ENCODE assay signal across 15 cellular contexts in genomic region chr3:170999737-171000242, GRCh38. TPM values are rescaled to one million over a fixed set of nuclear protein-coding genes. Genes with fewer than 3 reads are reported as not detected.
A peak's percentile ranks its signal among the peaks of the same experiment; 100 is the strongest.
DNase-seq lines count a peak whose midpoint lies in the region; ATAC-seq and TF ChIP-seq lines count a peak whose summit lies in the region.
"Had no signal": no experiment of that assay in that cellular context is flagged by ENCODE, and none has a peak within 500 bp of the region (broad histone marks: within the 10 kb centered on the region; RNA-seq: fewer than 3 reads in every experiment).

No MANE protein-coding gene starts in this region.

- peak overlapping the region; percentile 50 for H3K27ac ChIP-seq in PC-3 (ENCODE audit: low read length)
- H3K27ac ChIP-seq in neural progenitor cell = no peak overlapping the region
- H3K27ac ChIP-seq in CD4-positive, alpha-beta T cell (ENCODE audit: low read depth, low read length) = no peak overlapping the region
- H3K27ac ChIP-seq: thoracic aorta had no signal

- H3K4me1 Mint-ChIP-seq in neural progenitor cell (no peaks in the 10 kb centered on the region), T-cell (no peaks in the 10 kb centered on the region)
- no peaks in the 10 kb centered on the region for H3K4me1 Mint-ChIP-seq in CD4-positive, alpha-beta T cell (ENCODE audit: low read depth)

- H3K4me3 ChIP-seq in PC-3 (ENCODE audit: low read length) = no peak overlapping the region
- H3K4me3 ChIP-seq in epithelial cell of esophagus (ENCODE audit: low read length) = no peak overlapping the region
- no peak overlapping the region for H3K4me3 ChIP-seq in neural progenitor cell
- H3K4me3 ChIP-seq: thoracic aorta had no signal

- no peaks in the 10 kb centered on the region for H3K36me3 Mint-ChIP-seq in neural progenitor cell
- H3K36me3 Mint-ChIP-seq in CD4-positive, alpha-beta T cell (ENCODE audit: low read depth) = no peaks in the 10 kb centered on the region
- H3K36me3 Mint-ChIP-seq in T-cell = no peaks in the 10 kb centered on the region

- H3F3A ChIP-seq in PC-3 (ENCODE audit: low read length, unreplicated experiment) (peaks cover 7% of the 10 kb centered on the region), neural progenitor cell (ENCODE audit: low read depth) (no peaks in the 10 kb centered on the region)

- DNase-seq in Daoy (ENCODE audit: low read depth) (peak; percentile 83), PC-3 (peak; percentile 94), epithelial cell of esophagus (ENCODE audit: low read depth) (peak; percentile 90), neural progenitor cell (ENCODE audit: low spot score) (no peak), Right ventricle myocardium superior (no peak), T-cell (no peak)
- DNase-seq in CD4-positive, alpha-beta T cell = no peak
- DNase-seq in activated CD8-positive, alpha-beta memory T cell treated with anti-CD3 and anti-CD28 coated beads for 24 hours = no peak
- DNase-seq: activated CD4-positive, alpha-beta T cell treated with anti-CD3 and anti-CD28 coated beads, Interleukin-2, amount 50 U/mL, for 4 hours; activated naive CD8-positive, alpha-beta T cell treated with anti-CD3 and anti-CD28 coated beads, Interleukin-2, amount 50 U/mL, for 24 hours; glutamatergic neuron; MV-4-11; stimulated activated CD4-positive, alpha-beta T cell treated with anti-CD3 and anti-CD28 coated beads, Interleukin-4, amount 100 ng/mL, for 1 hour had no signal

- H3K27me3 Mint-ChIP-seq in neural progenitor cell (ENCODE audit: insufficient read depth, low read depth) (peaks cover 2% of the 10 kb centered on the region), T-cell (no peaks in the 10 kb centered on the region)
- no peaks in the 10 kb centered on the region for H3K27me3 Mint-ChIP-seq in CD4-positive, alpha-beta T cell
- H3K27me3 Mint-ChIP-seq: activated naive CD8-positive, alpha-beta T cell treated with anti-CD3 and anti-CD28 coated beads, Interleukin-2, amount 50 U/mL, for 24 hours had no signal

- no TSS peak for BruUV-seq in PC-3 (replicated peaks; lab: Mats Ljungman, UMichigan)

- no peak overlapping the region for H3K4me3 Mint-ChIP-seq in neural progenitor cell
- no peak overlapping the region for H3K4me3 Mint-ChIP-seq in CD4-positive, alpha-beta T cell
- H3K4me3 Mint-ChIP-seq in T-cell = no peak overlapping the region
- H3K4me3 Mint-ChIP-seq: activated naive CD8-positive, alpha-beta T cell treated with anti-CD3 and anti-CD28 coated beads, Interleukin-2, amount 50 U/mL, for 24 hours had no signal

- H3K36me3 ChIP-seq in PC-3 (ENCODE audit: low read depth, low read length) (no peaks in the 10 kb centered on the region), neural progenitor cell (no peaks in the 10 kb centered on the region)
- H3K36me3 ChIP-seq: thoracic aorta had no signal

- H3K27ac Mint-ChIP-seq in neural progenitor cell = no peak overlapping the region
- no peak overlapping the region for H3K27ac Mint-ChIP-seq in CD4-positive, alpha-beta T cell
- H3K27ac Mint-ChIP-seq in T-cell = no peak overlapping the region
- H3K27ac Mint-ChIP-seq: activated naive CD8-positive, alpha-beta T cell treated with anti-CD3 and anti-CD28 coated beads, Interleukin-2, amount 50 U/mL, for 24 hours had no signal

- H3K79me2 ChIP-seq in PC-3 (ENCODE audit: low read length) = no peaks in the 10 kb centered on the region
- H3K79me2 ChIP-seq in neural progenitor cell (ENCODE audit: low read depth) = no peaks in the 10 kb centered on the region

- H3K4me2 ChIP-seq in PC-3 (ENCODE audit: low read length) (peak overlapping the region; percentile 49), neural progenitor cell (no peak overlapping the region)

- H3K9me3 Mint-ChIP-seq in neural progenitor cell (no peaks in the 10 kb centered on the region), T-cell (no peaks in the 10 kb centered on the region)
- no peaks in the 10 kb centered on the region for H3K9me3 Mint-ChIP-seq in CD4-positive, alpha-beta T cell
- H3K9me3 Mint-ChIP-seq: activated naive CD8-positive, alpha-beta T cell treated with anti-CD3 and anti-CD28 coated beads, Interleukin-2, amount 50 U/mL, for 24 hours had no signal

- no peaks in the 10 kb centered on the region for H3K9me2 ChIP-seq in PC-3 (replicated peaks; ENCODE audit: low read length)

- peaks cover 48% of the 10 kb centered on the region for H3K4me1 ChIP-seq in PC-3 (ENCODE audit: insufficient read depth, low read length)
- no peaks in the 10 kb centered on the region for H3K4me1 ChIP-seq in neural progenitor cell

- H3K9me3 ChIP-seq in PC-3 (ENCODE audit: low read length) = no peaks in the 10 kb centered on the region
- H3K9me3 ChIP-seq in neural progenitor cell (ENCODE audit: low read depth) = no peaks in the 10 kb centered on the region
- H3K9me3 ChIP-seq in CD4-positive, alpha-beta T cell (ENCODE audit: control insufficient read depth, low read length) = no peaks in the 10 kb centered on the region
- H3K9me3 ChIP-seq: thoracic aorta had no signal

- POLR2A ChIA-PET in PC-3 (lab: Charles Lee; ENCODE audit: unreplicated experiment) = no interaction called here
- POLR2A ChIA-PET in CD4-positive, alpha-beta T cell (lab: Charles Lee) = no interaction called here
- POLR2A ChIA-PET in T-cell (lab: Charles Lee) = interaction anchor here (0.6 kb wide), 2 partner anchors 31 to 160 kb away, joined by 3 to 11 read pairs; no protein-coding TSS in a partner anchor

- H4K20me1 ChIP-seq in PC-3 (ENCODE audit: low read length) = no peaks in the 10 kb centered on the region
- H4K20me1 ChIP-seq in neural progenitor cell (ENCODE audit: low read depth) = no peaks in the 10 kb centered on the region

- TF ChIP-seq CTCF in PC-3 (conservative IDR thresholded peaks at IDR 0.05; ENCODE audit: low read depth, low read length) (no peak), epithelial cell of esophagus (IDR thresholded peaks at IDR 0.05; ENCODE audit: insufficient read depth, low read depth, low read length, missing control alignments) (no peak), neural progenitor cell (IDR thresholded peaks at IDR 0.05) (no peak)
- no peak for TF ChIP-seq CTCF in CD4-positive, alpha-beta T cell (IDR thresholded peaks at IDR 0.05)

- intact Hi-C loops in PC-3 (cut with micrococcal nuclease) (no loop called here), Right ventricle myocardium superior (cut with DNase I) (no loop called here)
- intact Hi-C loops in CD4-positive, alpha-beta T cell (cut with DNase I, micrococcal nuclease) = no loop called here

- no peak overlapping the region for H2AFZ ChIP-seq in PC-3 (ENCODE audit: low read length)
- peak overlapping the region; percentile 2 for H2AFZ ChIP-seq in neural progenitor cell (replicated peaks)

- CTCF ChIA-PET in PC-3 (lab: Charles Lee) = no interaction called here
- CTCF ChIA-PET in CD4-positive, alpha-beta T cell (lab: Charles Lee) = no interaction called here
- CTCF ChIA-PET in T-cell (lab: Charles Lee) = no interaction called here

- H3K9ac ChIP-seq in PC-3 (ENCODE audit: low read length) (no peak overlapping the region), neural progenitor cell (no peak overlapping the region)

- H3K27me3 ChIP-seq in PC-3 (ENCODE audit: low read length) = no peaks in the 10 kb centered on the region
- no peaks in the 10 kb centered on the region for H3K27me3 ChIP-seq in neural progenitor cell
- no peaks in the 10 kb centered on the region for H3K27me3 ChIP-seq in CD4-positive, alpha-beta T cell (ENCODE audit: control insufficient read depth, insufficient read depth, low read length)

- ATAC-seq in PC-3 (peak; percentile 33), Right ventricle myocardium superior (ENCODE audit: poor library complexity) (no peak), T-cell (replicated peaks in 1 of 4) (no peak)
- no peak for ATAC-seq in CD4-positive, alpha-beta T cell (ENCODE audit: poor library complexity)
- ATAC-seq: activated naive CD8-positive, alpha-beta T cell treated with anti-CD3 and anti-CD28 coated beads, Interleukin-2, amount 50 U/mL, for 24 hours; Right ventricle myocardium inferior had no signal

RNA-seq across cellular contexts. Expression of gene SLC2A2, which starts 26.7 kb away (rescaled TPM):
- not detected in 2 replicates for total RNA-seq in Daoy (2014; rRNA removed; shearing (Covaris generic))
- total RNA-seq in PC-3 (2014; rRNA removed) = not detected in 2 replicates
- total RNA-seq in neural progenitor cell (ENCODE audit: low replicate concordance) = not detected in 2 replicates
- not detected for total RNA-seq in CD4-positive, alpha-beta T cell
- not detected for total RNA-seq in Right ventricle myocardium superior
- total RNA-seq in T-cell = under 1 TPM in 2 of 5 donors, not detected in 3; 0.16 to 0.29 TPM
- total RNA-seq: Right ventricle myocardium inferior, thoracic aorta had no signal

Comparison
In these comparisons a context has a peak if more than half of its experiments do, and no peak if none do; other contexts are left out.
1. DNase-seq: peak in Daoy (single experiment), PC-3 (single experiment) and epithelial cell of esophagus (single experiment); none in neural progenitor cell (single experiment), CD4-positive, alpha-beta T cell (0 of 10), activated CD8-positive, alpha-beta memory T cell treated with anti-CD3 and anti-CD28 coated beads for 24 hours (single experiment), Right ventricle myocardium superior (single experiment) and T-cell (0 of 34).
2. POLR2A ChIA-PET loops: an anchor here in T-cell (0.6 kb wide); none called in PC-3 and CD4-positive, alpha-beta T cell.